9 cellular contexts compared by ENCODE assay signal in the genomic region with DNA sequence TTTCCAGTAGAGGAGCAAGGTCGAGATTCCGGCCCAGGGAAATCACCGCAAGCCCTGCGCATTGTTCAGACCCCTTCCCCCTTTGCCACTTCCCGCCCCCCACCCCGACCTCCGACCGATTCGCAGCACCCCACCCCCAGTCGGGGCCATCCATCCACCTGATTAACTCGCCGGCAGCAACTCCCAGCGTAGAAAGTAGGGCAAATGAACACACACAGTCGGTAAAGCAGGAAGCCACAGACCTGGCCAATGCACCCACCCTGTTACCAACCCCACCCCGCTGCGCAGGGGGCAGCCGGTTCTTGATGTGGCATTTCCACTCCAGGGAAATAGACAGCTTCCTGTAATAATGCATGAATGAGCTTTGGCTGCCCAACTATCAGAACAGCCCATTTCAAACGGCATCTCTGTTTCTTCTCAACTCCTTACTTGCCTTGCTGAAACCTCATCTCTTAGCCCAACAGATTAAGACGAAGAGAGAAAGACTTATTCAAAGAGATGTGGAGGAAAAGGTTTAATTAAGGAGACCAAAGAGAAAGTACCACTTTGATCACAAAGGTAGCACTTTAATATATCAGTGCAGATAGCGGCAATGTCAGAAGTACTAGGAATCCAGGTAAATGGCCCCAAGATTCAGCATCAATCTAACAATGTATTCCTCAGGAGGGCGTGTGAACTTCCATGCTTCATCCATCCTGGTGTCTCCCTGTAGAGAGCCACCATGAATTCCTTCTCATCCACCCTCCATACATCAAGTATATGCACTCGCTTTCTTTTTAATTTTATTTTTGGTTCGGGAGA. TPM values are rescaled to one million over a fixed set of nuclear protein-coding genes. Genes with fewer than 3 reads are reported as not detected.
DNase-seq lines count a peak whose midpoint lies in the region; ATAC-seq and FAIRE-seq lines count a peak whose summit lies in the region.
"Had no signal": no experiment of that assay in that cellular context is flagged by ENCODE, and none has a peak within 500 bp of the region (broad histone marks: within the 10 kb centered on the region; RNA-seq: fewer than 3 reads in every experiment).

No MANE protein-coding gene starts in this region.

- H3K9me3 Mint-ChIP-seq in natural killer cell treated with Interleukin-12 subunit alpha and Interleukin-12 subunit beta and Interleukin-15 and Interleukin-18, amount 100 ng/mL, for 72 hours: no peaks in the 10 kb centered on the region

- no peak for ATAC-seq in natural killer cell treated with Interleukin-12 subunit alpha and Interleukin-12 subunit beta and Interleukin-15 and Interleukin-18, amount 100 ng/mL, for 72 hours
- ATAC-seq in HG02938 (IDR thresholded peaks at IDR 0.05; ENCODE audit: unreplicated experiment): no peak
- ATAC-seq in GM21528 (IDR thresholded peaks at IDR 0.05; ENCODE audit: low FRiP score, unreplicated experiment): no peak

- peaks cover 41 to 65% of the 10 kb centered on the region in 2 donors for H3K4me1 Mint-ChIP-seq in natural killer cell treated with Interleukin-12 subunit alpha and Interleukin-12 subunit beta and Interleukin-15 and Interleukin-18, amount 100 ng/mL, for 72 hours (ENCODE audit: low read depth in 2 of 2)

- H3K27me3 Mint-ChIP-seq in natural killer cell treated with Interleukin-12 subunit alpha and Interleukin-12 subunit beta and Interleukin-15 and Interleukin-18, amount 100 ng/mL, for 72 hours: no peaks in the 10 kb centered on the region

- no peaks in the 10 kb centered on the region for H3K36me3 ChIP-seq in urinary bladder (ENCODE audit: insufficient read depth)

- DNase-seq in GM19239 (ENCODE audit: insufficient read length, low spot score) (no peak), NOMO-1 treated with DMSO at 0.1 percent for 48 hours (lab: John Stamatoyannopoulos, UW; ENCODE audit: unreplicated experiment) (no peak)
- DNase-seq in activated CD4-positive, alpha-beta T cell treated with anti-CD3 and anti-CD28 coated beads, Interleukin-2, amount 50 U/mL, for 1 hour: peak; percentile 53
- peak; percentile 46 for DNase-seq in effector CD4-positive, alpha-beta T cell
- DNase-seq in natural killer cell treated with Interleukin-12 subunit alpha and Interleukin-12 subunit beta and Interleukin-15 and Interleukin-18, amount 100 ng/mL, for 72 hours (ENCODE audit: low spot score): peak; percentile 61

- peak overlapping the region; percentile 71 for H3K4me3 ChIP-seq in urinary bladder (ENCODE audit: low read depth, low read length)

- 15% methylated on average over 23 of the region's 23 CpGs for WGBS in urinary bladder

- H3K4me3 Mint-ChIP-seq in natural killer cell treated with Interleukin-12 subunit alpha and Interleukin-12 subunit beta and Interleukin-15 and Interleukin-18, amount 100 ng/mL, for 72 hours: peak overlapping the region; percentile 100

- H3K27ac ChIP-seq in urinary bladder (ENCODE audit: low read depth): no peak overlapping the region
- H3K27ac ChIP-seq: KMS-11 had no signal

- peak overlapping the region; percentile 79 to 91 for H3K27ac Mint-ChIP-seq in natural killer cell treated with Interleukin-12 subunit alpha and Interleukin-12 subunit beta and Interleukin-15 and Interleukin-18, amount 100 ng/mL, for 72 hours

- no peaks in the 10 kb centered on the region for H3K4me1 ChIP-seq in urinary bladder (ENCODE audit: insufficient read depth)

- H3K36me3 Mint-ChIP-seq in natural killer cell treated with Interleukin-12 subunit alpha and Interleukin-12 subunit beta and Interleukin-15 and Interleukin-18, amount 100 ng/mL, for 72 hours: no peaks in the 10 kb centered on the region

- FAIRE-seq in GM19239 (lab: Jason Lieb, UNC): peak; percentile 14

RNA-seq across cellular contexts. Expression of a gene that starts 1.9 kb away (rescaled TPM):
- 10 to 100 TPM; 44.3 to 48.5 TPM for total RNA-seq in natural killer cell treated with Interleukin-12 subunit alpha and Interleukin-12 subunit beta and Interleukin-15 and Interleukin-18, amount 100 ng/mL, for 72 hours
- total RNA-seq in urinary bladder: 26.6 TPM
- 6.5 TPM for polyA plus RNA-seq in urinary bladder

Comparison
In these comparisons a context has a peak if more than half of its experiments do, and no peak if none do; other contexts are left out.
1. DNase-seq: peak in activated CD4-positive, alpha-beta T cell treated with anti-CD3 and anti-CD28 coated beads, Interleukin-2, amount 50 U/mL, for 1 hour (single experiment), effector CD4-positive, alpha-beta T cell (single experiment) and natural killer cell treated with Interleukin-12 subunit alpha and Interleukin-12 subunit beta and Interleukin-15 and Interleukin-18, amount 100 ng/mL, for 72 hours (single experiment); none in GM19239 (single experiment) and NOMO-1 treated with DMSO at 0.1 percent for 48 hours (single experiment).